Comparison of ENCODE assay signal across 8 cellular contexts in the genomic region with DNA sequence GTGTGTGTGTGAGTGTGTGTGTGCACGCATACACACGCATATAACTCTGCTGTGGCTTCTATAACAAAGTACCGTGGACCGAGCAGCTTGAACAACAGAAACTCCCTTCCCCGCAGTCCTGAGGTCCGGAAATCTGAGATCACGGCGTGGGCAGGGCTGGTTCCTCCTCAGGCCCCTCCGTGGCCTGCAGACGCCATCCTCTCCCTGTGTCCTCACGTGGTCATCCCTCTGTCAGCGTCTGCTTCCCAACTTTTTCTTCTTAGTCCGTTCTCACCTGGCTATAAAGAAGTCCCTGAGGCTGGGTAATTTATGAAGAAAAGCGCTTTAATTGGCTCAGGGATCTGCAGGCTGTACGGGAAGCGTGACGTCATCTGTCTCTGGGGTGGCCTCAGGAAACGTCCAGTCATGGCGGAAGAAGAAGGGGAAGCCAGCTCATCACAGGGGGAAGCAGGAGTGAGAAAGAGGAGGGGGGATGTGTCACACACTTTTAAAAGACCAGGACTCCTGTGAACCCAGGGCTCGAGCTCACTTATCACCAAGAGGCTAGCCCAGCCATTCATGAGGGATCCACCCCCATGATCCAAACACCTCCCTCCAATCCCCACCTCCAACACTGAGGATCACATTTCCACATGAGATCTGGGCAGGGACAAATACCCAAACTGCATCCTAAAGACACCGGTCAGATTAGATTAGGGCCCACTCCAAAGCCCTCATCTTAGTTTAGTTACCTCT.
DNase-seq lines count a peak whose midpoint lies in the region; ATAC-seq, FAIRE-seq and TF ChIP-seq lines count a peak whose summit lies in the region.

No MANE protein-coding gene starts in this region.

- TF ChIP-seq CTCF in astrocyte (IDR thresholded peaks at IDR 0.05; ENCODE audit: insufficient read depth, low read depth, low read length), result no peak

- H4K20me1 ChIP-seq in astrocyte (ENCODE audit: insufficient read depth, low read length), result no peaks in the 10 kb centered on the region

- H3K27me3 Mint-ChIP-seq in T-helper 1 cell treated with Interleukin-12 subunit alpha and Interleukin-12 subunit beta and Interleukin-4 antibody, amounts not matched to agents 30 μg/mL and 1 μg/mL, for 36 hours (ENCODE audit: low read depth), result no peaks in the 10 kb centered on the region
- H3K27me3 Mint-ChIP-seq in astrocyte (ENCODE audit: low read depth, unreplicated experiment), result no peaks in the 10 kb centered on the region

- peak overlapping the region; percentile 82 for H3K4me3 Mint-ChIP-seq in T-helper 1 cell treated with Interleukin-12 subunit alpha and Interleukin-12 subunit beta and Interleukin-4 antibody, amounts not matched to agents 30 μg/mL and 1 μg/mL, for 36 hours
- H3K4me3 Mint-ChIP-seq in astrocyte (ENCODE audit: unreplicated experiment), result peak overlapping the region; percentile 43

- peaks cover 4% of the 10 kb centered on the region for H3K9me3 Mint-ChIP-seq in T-helper 1 cell treated with Interleukin-12 subunit alpha and Interleukin-12 subunit beta and Interleukin-4 antibody, amounts not matched to agents 30 μg/mL and 1 μg/mL, for 36 hours
- peaks cover 11% of the 10 kb centered on the region for H3K9me3 Mint-ChIP-seq in astrocyte (ENCODE audit: unreplicated experiment)

- FAIRE-seq in astrocyte (lab: Jason Lieb, UNC), result no peak

- no peaks in the 10 kb centered on the region for H3K36me3 ChIP-seq in astrocyte (ENCODE audit: insufficient read depth, low read length)

- H3K27ac Mint-ChIP-seq in T-helper 1 cell treated with Interleukin-12 subunit alpha and Interleukin-12 subunit beta and Interleukin-4 antibody, amounts not matched to agents 30 μg/mL and 1 μg/mL, for 36 hours, result peak overlapping the region; percentile 97
- peak overlapping the region; percentile 93 for H3K27ac Mint-ChIP-seq in astrocyte (ENCODE audit: unreplicated experiment)

- peak overlapping the region; percentile 96 for H3K9ac ChIP-seq in astrocyte (ENCODE audit: low read length)

- peaks cover 3% of the 10 kb centered on the region for H3K9me3 ChIP-seq in astrocyte (ENCODE audit: insufficient read depth, low read depth, low read length)

- peak overlapping the region; percentile 30 for H2AFZ ChIP-seq in astrocyte (ENCODE audit: low read depth, low read length)

- H3K79me2 ChIP-seq in astrocyte (ENCODE audit: insufficient read depth, low read length), result no peaks in the 10 kb centered on the region

- peak; percentile 43 for ATAC-seq in GM18909 (IDR thresholded peaks at IDR 0.05; ENCODE audit: poor library complexity, unreplicated experiment)
- ATAC-seq in HG03103 (IDR thresholded peaks at IDR 0.05; ENCODE audit: low read depth, unreplicated experiment), result peak; percentile 31
- ATAC-seq in left lobe of liver, result peak; percentile 63

- H3K4me3 ChIP-seq in astrocyte (ENCODE audit: insufficient read depth, low read depth, low read length), result peak overlapping the region; percentile 47

- H3K4me1 Mint-ChIP-seq in T-helper 1 cell treated with Interleukin-12 subunit alpha and Interleukin-12 subunit beta and Interleukin-4 antibody, amounts not matched to agents 30 μg/mL and 1 μg/mL, for 36 hours (ENCODE audit: low read depth), result peaks cover 21% of the 10 kb centered on the region
- H3K4me1 Mint-ChIP-seq in astrocyte (ENCODE audit: low read depth, unreplicated experiment), result peaks cover 26% of the 10 kb centered on the region

- no peaks in the 10 kb centered on the region for H3K27me3 ChIP-seq in astrocyte (ENCODE audit: insufficient read depth, low read length)

- H3K4me1 ChIP-seq in astrocyte (ENCODE audit: insufficient read depth, low read length), result peaks cover 34% of the 10 kb centered on the region

- peaks cover 5% of the 10 kb centered on the region for H3K36me3 Mint-ChIP-seq in T-helper 1 cell treated with Interleukin-12 subunit alpha and Interleukin-12 subunit beta and Interleukin-4 antibody, amounts not matched to agents 30 μg/mL and 1 μg/mL, for 36 hours (ENCODE audit: low read depth)
- peaks cover 2% of the 10 kb centered on the region for H3K36me3 Mint-ChIP-seq in astrocyte (ENCODE audit: low read depth, unreplicated experiment)

- DNase-seq in astrocyte (ENCODE audit: low read depth) (peak; percentile 90), left lobe of liver (ENCODE audit: low spot score) (no peak), HuH-7 (ENCODE audit: low spot score) (no peak), DMS79 treated with DMSO at 0.1 percent for 48 hours (lab: John Stamatoyannopoulos, UW) (no peak)
- DNase-seq in stimulated activated CD4-positive, alpha-beta T cell treated with anti-CD3 and anti-CD28 coated beads, TNF-alpha, amount 100 ng/mL, for 24 hours (ENCODE audit: low read depth in 3 of 3), result peak; percentile 52 to 72 (median 68)

- H3K27ac ChIP-seq in astrocyte (ENCODE audit: low read depth, low read length), result peak overlapping the region; percentile 100

- H3K4me2 ChIP-seq in astrocyte (ENCODE audit: low read length), result peak overlapping the region; percentile 85

Comparison
In these comparisons a context has a peak if more than half of its experiments do, and no peak if none do; other contexts are left out.
1. DNase-seq: peak in astrocyte (single experiment) and stimulated activated CD4-positive, alpha-beta T cell treated with anti-CD3 and anti-CD28 coated beads, TNF-alpha, amount 100 ng/mL, for 24 hours (3 of 3); none in left lobe of liver (single experiment), HuH-7 (single experiment) and DMS79 treated with DMSO at 0.1 percent for 48 hours (single experiment).
2. Peak in every context shown above with its lines, with median percentiles within 50 percentile points of each other: ATAC-seq.